25 cellular contexts compared by ENCODE assay signal in the genomic region with DNA sequence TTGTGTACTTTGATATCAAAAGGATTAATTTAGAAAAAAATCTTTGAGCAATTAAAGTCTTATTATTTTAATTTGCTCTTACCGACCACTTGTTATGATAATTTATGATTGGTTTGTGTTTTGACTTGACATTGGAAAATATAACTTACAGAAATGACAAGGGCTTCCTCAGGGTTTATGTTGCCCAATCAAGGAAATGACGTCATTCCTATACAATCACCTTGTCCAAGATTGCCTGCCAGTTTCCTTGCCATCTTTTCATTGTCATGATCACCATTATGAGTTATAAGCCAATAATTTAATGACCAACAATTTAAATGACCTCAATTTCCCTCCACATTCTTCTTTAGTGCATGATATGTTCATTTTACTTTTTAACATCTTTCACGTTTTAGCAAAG.
DNase-seq lines count a peak whose midpoint lies in the region; ATAC-seq and TF ChIP-seq lines count a peak whose summit lies in the region.
"Had no signal": no experiment of that assay in that cellular context is flagged by ENCODE, and none has a peak within 500 bp of the region (broad histone marks: within the 10 kb centered on the region; RNA-seq: fewer than 3 reads in every experiment).

No MANE protein-coding gene starts in this region.

- no peaks in the 10 kb centered on the region for H3K9me3 ChIP-seq in A673 (ENCODE audit: low read depth, low read length, poor library complexity, severe bottlenecking)
- H3K9me3 ChIP-seq: lower lobe of right lung, mucosa of descending colon, transverse colon had no signal

- intact Hi-C loops in A673 (cut with micrococcal nuclease; ENCODE audit: unreplicated experiment) = no loop called here

- H3K4me1 ChIP-seq in A673 (ENCODE audit: insufficient read depth, low read length, poor library complexity, severe bottlenecking) = peaks cover 20% of the 10 kb centered on the region
- H3K4me1 ChIP-seq: lower lobe of right lung, transverse colon had no signal

- H3K4me3 ChIP-seq in A673 (ENCODE audit: low read depth, low read length, poor library complexity, severe bottlenecking) = no peak overlapping the region
- H3K4me3 ChIP-seq: dorsolateral prefrontal cortex, lower lobe of right lung, mucosa of descending colon, transverse colon had no signal

- no peak for TF ChIP-seq CTCF in A673 (conservative IDR thresholded peaks at IDR 0.05; ENCODE audit: low read depth, low read length)

- ATAC-seq in GM19467 (IDR thresholded peaks at IDR 0.05; ENCODE audit: unreplicated experiment) = no peak
- ATAC-seq: lower lobe of right lung, mucosa of descending colon, SK-N-SH treated with all-trans-retinoic acid at 6 μM for 48 hours, T-helper 17 cell had no signal

- no TSS peak for BruUV-seq in A673 (replicated peaks; lab: Mats Ljungman, UMichigan)

- H3K27ac ChIP-seq in A673 (ENCODE audit: low read depth, low read length, poor library complexity, severe bottlenecking) = no peak overlapping the region
- peak overlapping the region; percentile 81 for H3K27ac ChIP-seq in epithelial cell of prostate
- H3K27ac ChIP-seq: dorsolateral prefrontal cortex, lower lobe of right lung, transverse colon had no signal

- no peaks in the 10 kb centered on the region for H3K36me3 ChIP-seq in A673 (ENCODE audit: insufficient read depth, low read length, poor library complexity, severe bottlenecking)
- H3K36me3 ChIP-seq: lower lobe of right lung, transverse colon had no signal

- DNase-seq in A673 (ENCODE audit: low spot score) = peak; percentile 67
- DNase-seq in HT1080 (ENCODE audit: low read depth) = peak; percentile 58
- DNase-seq in RKO (ENCODE audit: low spot score) = peak; percentile 47
- peak; percentile 18 for DNase-seq in epithelial cell of prostate (ENCODE audit: low read depth, low spot score)
- DNase-seq in activated CD8-positive, alpha-beta memory T cell treated with anti-CD3 and anti-CD28 coated beads for 24 hours = no peak
- no peak for DNase-seq in NCI-H510A treated with DMSO at 0.1 percent for 48 hours (lab: John Stamatoyannopoulos, UW)
- no peak for DNase-seq in activated CD8-positive, alpha-beta memory T cell treated with anti-CD3 and anti-CD28 coated beads, Interleukin-2, amount 50 U/mL, for 4 hours
- DNase-seq: activated CD4-positive, alpha-beta T cell treated with anti-CD3 and anti-CD28 coated beads for 4 hours; activated naive CD4-positive, alpha-beta T cell treated with Interleukin-2 at 50 U/mL for 16 hours; activated T-cell treated with anti-CD3 and anti-CD28 coated beads, Interleukin-2, amount 50 U/mL, for 48 hours; cerebellar nuclear complex; dorsolateral prefrontal cortex; glutamatergic neuron; Karpas-422; lower lobe of right lung; mucosa of descending colon; NCI-H1105 treated with DMSO at 0.1 percent for 48 hours; NCI-H1930; NCI-H2227 treated with DMSO at 0.1 percent for 48 hours; NCI-H748 treated with DMSO at 0.1 percent for 48 hours; stimulated activated CD4-positive, alpha-beta T cell treated with anti-CD3 and anti-CD28 coated beads, Interleukin-2, amount 100 ng/mL, for 24 hours; T-helper 17 cell; transverse colon had no signal

- CTCF ChIA-PET in A673 (lab: Charles Lee) = no interaction called here

- no peaks in the 10 kb centered on the region for H3K27me3 ChIP-seq in A673 (replicated peaks; ENCODE audit: insufficient read depth, low read depth, low read length, poor library complexity)
- H3K27me3 ChIP-seq: dorsolateral prefrontal cortex, transverse colon had no signal

- POLR2A ChIA-PET in A673 (lab: Charles Lee; ENCODE audit: low non-redundant PET) = interaction anchor here (0.6 kb wide), 1 partner anchor 9 kb away, joined by 5 read pairs; no protein-coding TSS in a partner anchor

Comparison
In these comparisons a context has a peak if more than half of its experiments do, and no peak if none do; other contexts are left out.
1. DNase-seq: peak in A673 (single experiment), HT1080 (single experiment), RKO (single experiment) and epithelial cell of prostate (single experiment); none in activated CD8-positive, alpha-beta memory T cell treated with anti-CD3 and anti-CD28 coated beads for 24 hours (single experiment), NCI-H510A treated with DMSO at 0.1 percent for 48 hours (single experiment) and activated CD8-positive, alpha-beta memory T cell treated with anti-CD3 and anti-CD28 coated beads, Interleukin-2, amount 50 U/mL, for 4 hours (single experiment).